25 cellular contexts compared by ENCODE assay signal in the genomic region with DNA sequence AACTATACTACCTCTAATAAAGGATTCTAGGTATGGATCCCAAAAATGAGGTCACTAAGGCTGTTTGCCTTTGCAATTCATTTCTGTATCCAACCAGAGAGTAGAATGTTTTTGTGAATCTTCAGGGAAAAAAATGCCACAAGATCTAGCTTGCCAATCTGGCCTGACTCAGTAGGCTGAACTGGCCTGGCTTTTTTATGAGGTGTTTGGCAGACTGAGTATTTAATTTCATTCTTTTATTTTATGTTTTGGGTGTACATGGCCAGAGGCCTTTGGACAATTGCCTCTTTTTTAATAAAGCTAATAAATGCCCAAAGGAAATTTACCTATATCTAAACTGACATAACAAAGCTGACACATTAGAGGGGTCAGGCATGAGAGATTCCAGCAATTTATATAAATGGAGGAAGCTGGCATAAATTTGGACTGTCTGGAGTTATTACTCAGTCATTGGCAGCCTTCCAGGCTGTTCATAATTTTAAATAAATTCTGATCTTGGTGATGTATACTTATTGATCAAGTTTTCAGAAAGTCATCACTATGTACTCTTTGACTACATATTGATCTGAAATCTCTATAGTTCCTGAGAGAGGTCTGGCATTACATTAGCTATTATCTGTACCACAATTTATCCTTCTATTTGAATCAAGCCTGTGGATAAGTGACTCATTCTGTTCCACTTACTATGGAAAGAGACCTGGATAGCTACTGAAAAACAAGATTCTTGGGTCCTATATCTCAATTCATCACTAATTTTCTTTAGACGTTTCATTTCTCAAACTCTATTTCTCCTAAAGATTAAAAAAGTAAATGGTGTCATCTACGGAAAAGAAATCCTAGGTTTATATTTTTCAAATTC.
A peak's percentile ranks its signal among the peaks of the same experiment; 100 is the strongest.
DNase-seq lines count a peak whose midpoint lies in the region; ATAC-seq and TF ChIP-seq lines count a peak whose summit lies in the region.
"Had no signal": no experiment of that assay in that cellular context is flagged by ENCODE, and none has a peak within 500 bp of the region (broad histone marks: within the 10 kb centered on the region; RNA-seq: fewer than 3 reads in every experiment).

No MANE protein-coding gene starts in this region.

- H3K9me3 Mint-ChIP-seq in activated T-cell treated with anti-CD3 and anti-CD28 coated beads, Interleukin-2, amount 50 U/mL, for 24 hours = no peaks in the 10 kb centered on the region
- peaks cover 7% of the 10 kb centered on the region for H3K9me3 Mint-ChIP-seq in mesothelial cell of epicardium
- H3K9me3 Mint-ChIP-seq: activated naive CD8-positive, alpha-beta T cell treated with anti-CD3 and anti-CD28 coated beads, Interleukin-2, amount 10 ng/mL, durations not matched to agents 7 days and 5 days; activated T-helper 17 cell treated with anti-CD3 and anti-CD28 coated beads, Interleukin-2, amount 50 U/mL, for 72 hours had no signal

- CTCF ChIA-PET in PC-3 (lab: Charles Lee) = no interaction called here

- H3K79me2 ChIP-seq in PC-3 (ENCODE audit: low read length) = no peaks in the 10 kb centered on the region

- no peak overlapping the region for H2AK5ac ChIP-seq in mesenchymal stem cell (ENCODE audit: low read length, severe bottlenecking)

- H3K27ac ChIP-seq in PC-3 (ENCODE audit: low read length) (peak overlapping the region; percentile 9; the same call in 1 of the 2 replicates), mesenchymal stem cell (ENCODE audit: low read length, poor library complexity, severe bottlenecking) (peak overlapping the region; percentile 22)
- H3K27ac ChIP-seq: psoas muscle had no signal

- BruUV-seq in PC-3 (replicated peaks; lab: Mats Ljungman, UMichigan) = no TSS peak

- no peak overlapping the region for H3K4me3 Mint-ChIP-seq in activated T-cell treated with anti-CD3 and anti-CD28 coated beads, Interleukin-2, amount 50 U/mL, for 24 hours
- no peak overlapping the region for H3K4me3 Mint-ChIP-seq in mesothelial cell of epicardium
- H3K4me3 Mint-ChIP-seq: activated naive CD8-positive, alpha-beta T cell treated with anti-CD3 and anti-CD28 coated beads, Interleukin-2, amount 10 ng/mL, durations not matched to agents 7 days and 5 days; activated T-helper 17 cell treated with anti-CD3 and anti-CD28 coated beads, Interleukin-2, amount 50 U/mL, for 72 hours; B cell; central memory CD8-positive, alpha-beta T cell; effector memory CD8-positive, alpha-beta T cell had no signal

- H2BK12ac ChIP-seq in mesenchymal stem cell (ENCODE audit: low read length in 2 of 2) = no peak overlapping the region

- no peak overlapping the region for H2BK15ac ChIP-seq in mesenchymal stem cell (ENCODE audit: low read depth, poor library complexity, severe bottlenecking)

- H3K9me2 ChIP-seq in PC-3 (replicated peaks; ENCODE audit: low read length) = no peaks in the 10 kb centered on the region

- H3K4me3 ChIP-seq in HFF-Myc (replicated peaks; ENCODE audit: low read depth, low read length) (no peak overlapping the region), PC-3 (ENCODE audit: low read length) (no peak overlapping the region), mesenchymal stem cell (ENCODE audit: insufficient read depth in 1 of 2, low read depth in 1 of 2, low read length in 2 of 2) (no peak overlapping the region)
- H3K4me3 ChIP-seq: psoas muscle, smooth muscle cell had no signal

- no peak overlapping the region for H3K14ac ChIP-seq in mesenchymal stem cell (ENCODE audit: low read length in 2 of 2)

- H3F3A ChIP-seq in PC-3 (ENCODE audit: low read length, unreplicated experiment) = peaks cover 8% of the 10 kb centered on the region

- H3K4ac ChIP-seq in mesenchymal stem cell (ENCODE audit: low read depth in 1 of 2, low read length in 2 of 2) = no peak overlapping the region

- no peaks in the 10 kb centered on the region for H3K79me1 ChIP-seq in mesenchymal stem cell (replicated peaks; ENCODE audit: low read length, poor library complexity, severe bottlenecking)

- ATAC-seq in PC-3 (peak; percentile 79), HG03469 (IDR thresholded peaks at IDR 0.05; ENCODE audit: unreplicated experiment) (no peak)
- ATAC-seq: activated CD4-positive, CD25-positive, alpha-beta regulatory T cell treated with anti-CD3 and anti-CD28 coated beads, Interleukin-2, amount 50 U/mL, for 24 hours; activated T-helper 17 cell treated with anti-CD3 and anti-CD28 coated beads, Interleukin-2, amount 50 U/mL, for 72 hours; effector memory CD8-positive, alpha-beta T cell; HepG2; left colon; psoas muscle had no signal

- H3K4me1 ChIP-seq in PC-3 (ENCODE audit: insufficient read depth, low read length) = peaks cover 15% of the 10 kb centered on the region
- H3K4me1 ChIP-seq in mesenchymal stem cell (ENCODE audit: control insufficient read depth, insufficient read depth, low read depth, low read length) = no peaks in the 10 kb centered on the region
- H3K4me1 ChIP-seq: psoas muscle had no signal

- H4K91ac ChIP-seq in mesenchymal stem cell (ENCODE audit: low read length) = no peak overlapping the region

- H3K27ac Mint-ChIP-seq in activated T-cell treated with anti-CD3 and anti-CD28 coated beads, Interleukin-2, amount 50 U/mL, for 24 hours = no peak overlapping the region
- no peak overlapping the region for H3K27ac Mint-ChIP-seq in mesothelial cell of epicardium
- H3K27ac Mint-ChIP-seq: activated naive CD8-positive, alpha-beta T cell treated with anti-CD3 and anti-CD28 coated beads, Interleukin-2, amount 10 ng/mL, durations not matched to agents 7 days and 5 days; activated T-helper 17 cell treated with anti-CD3 and anti-CD28 coated beads, Interleukin-2, amount 50 U/mL, for 72 hours; B cell; effector memory CD8-positive, alpha-beta T cell had no signal

- no CpG with 5 or more reads among the region's 2 CpGs for WGBS in mesenchymal stem cell

- no peaks in the 10 kb centered on the region for H3K9me3 ChIP-seq in PC-3 (ENCODE audit: low read length)
- no peaks in the 10 kb centered on the region for H3K9me3 ChIP-seq in mesenchymal stem cell (ENCODE audit: control insufficient read depth, low read length)
- H3K9me3 ChIP-seq: psoas muscle had no signal

- H3K36me3 Mint-ChIP-seq in activated T-cell treated with anti-CD3 and anti-CD28 coated beads, Interleukin-2, amount 50 U/mL, for 24 hours (ENCODE audit: low read depth) = no peaks in the 10 kb centered on the region
- H3K36me3 Mint-ChIP-seq in mesothelial cell of epicardium = no peaks in the 10 kb centered on the region
- H3K36me3 Mint-ChIP-seq: activated naive CD8-positive, alpha-beta T cell treated with anti-CD3 and anti-CD28 coated beads, Interleukin-2, amount 10 ng/mL, durations not matched to agents 7 days and 5 days had no signal

- no peak overlapping the region for H3K4me2 ChIP-seq in PC-3 (ENCODE audit: low read length)
- no peak overlapping the region for H3K4me2 ChIP-seq in mesenchymal stem cell (ENCODE audit: low read length, poor library complexity, severe bottlenecking)
- H3K4me2 ChIP-seq: smooth muscle cell had no signal

- H3K27me3 Mint-ChIP-seq in activated T-cell treated with anti-CD3 and anti-CD28 coated beads, Interleukin-2, amount 50 U/mL, for 24 hours = no peaks in the 10 kb centered on the region
- H3K27me3 Mint-ChIP-seq in mesothelial cell of epicardium (ENCODE audit: low read depth) = no peaks in the 10 kb centered on the region
- H3K27me3 Mint-ChIP-seq: central memory CD8-positive, alpha-beta T cell; effector memory CD8-positive, alpha-beta T cell had no signal

- no peak overlapping the region for H2BK120ac ChIP-seq in mesenchymal stem cell (ENCODE audit: low read depth, low read length)

- no peaks in the 10 kb centered on the region for H4K20me1 ChIP-seq in PC-3 (ENCODE audit: low read length)

- H3K23ac ChIP-seq in mesenchymal stem cell (ENCODE audit: low read length in 2 of 2) = no peak overlapping the region

- no peak for TF ChIP-seq CTCF in HFF-Myc (IDR thresholded peaks at IDR 0.05; ENCODE audit: low read depth, low read length, missing control alignments)
- no peak for TF ChIP-seq CTCF in PC-3 (conservative IDR thresholded peaks at IDR 0.05; ENCODE audit: low read depth, low read length)
- no peak for TF ChIP-seq CTCF in mesothelial cell of epicardium (IDR thresholded peaks at IDR 0.05; ENCODE audit: unreplicated experiment)

- no peak overlapping the region for H4K8ac ChIP-seq in mesenchymal stem cell (ENCODE audit: low read length)

- DNase-seq in HFF-Myc (ENCODE audit: extremely low read depth, low read depth) = peak; percentile 6
- DNase-seq in PC-3 = peak; percentile 49
- peak; percentile 1 for DNase-seq in dermis blood vessel endothelial cell
- peak; percentile 7 for DNase-seq in mesenchymal stem cell
- DNase-seq in activated T-cell treated with anti-CD3 and anti-CD28 coated beads, Interleukin-2, amount 50 U/mL, for 24 hours = no peak
- no peak for DNase-seq in mesothelial cell of epicardium (ENCODE audit: low spot score in 2 of 2, unreplicated experiment in 2 of 2)
- DNase-seq: activated naive CD8-positive, alpha-beta T cell treated with anti-CD3 and anti-CD28 coated beads, Interleukin-2, amount 10 ng/mL, durations not matched to agents 7 days and 5 days; DMS 273 treated with DMSO at 0.1 percent for 48 hours; effector memory CD8-positive, alpha-beta T cell; foreskin melanocyte; left colon; NCI-H1048; NCI-H2081 treated with DMSO at 0.1 percent for 48 hours; NCI-H526 treated with DMSO at 0.1 percent for 48 hours; OCI-M1; psoas muscle; stimulated activated CD4-positive, alpha-beta T cell treated with anti-CD3 and anti-CD28 coated beads, Interleukin-4, amount 100 ng/mL, for 4 hours; substantia nigra had no signal

- POLR2A ChIA-PET in PC-3 (lab: Charles Lee; ENCODE audit: unreplicated experiment) = no interaction called here

- no peaks in the 10 kb centered on the region for H3K36me3 ChIP-seq in PC-3 (ENCODE audit: low read depth, low read length)
- no peaks in the 10 kb centered on the region for H3K36me3 ChIP-seq in mesenchymal stem cell (ENCODE audit: control insufficient read depth in 1 of 2, insufficient read depth in 2 of 2, low read depth in 1 of 2, low read length in 2 of 2)

- no peak overlapping the region for H3K9ac ChIP-seq in PC-3 (ENCODE audit: low read length)
- no peak overlapping the region for H3K9ac ChIP-seq in mesenchymal stem cell (ENCODE audit: low read length)

- no peak overlapping the region for H2BK5ac ChIP-seq in mesenchymal stem cell (ENCODE audit: low read depth, low read length, poor library complexity, severe bottlenecking)

- intact Hi-C loops in PC-3 (cut with micrococcal nuclease) = no loop called here

- H3K4me1 Mint-ChIP-seq in activated T-cell treated with anti-CD3 and anti-CD28 coated beads, Interleukin-2, amount 50 U/mL, for 24 hours (ENCODE audit: low read depth) = no peaks in the 10 kb centered on the region
- H3K4me1 Mint-ChIP-seq in mesothelial cell of epicardium = peaks cover 39% of the 10 kb centered on the region
- H3K4me1 Mint-ChIP-seq: activated naive CD8-positive, alpha-beta T cell treated with anti-CD3 and anti-CD28 coated beads, Interleukin-2, amount 10 ng/mL, durations not matched to agents 7 days and 5 days; activated T-helper 17 cell treated with anti-CD3 and anti-CD28 coated beads, Interleukin-2, amount 50 U/mL, for 72 hours; B cell; central memory CD8-positive, alpha-beta T cell had no signal

- H2AFZ ChIP-seq in PC-3 (ENCODE audit: low read length) = no peak overlapping the region
- no peak overlapping the region for H2AFZ ChIP-seq in mesenchymal stem cell (ENCODE audit: low read depth, low read length)

- no peak overlapping the region for H3K18ac ChIP-seq in mesenchymal stem cell (ENCODE audit: low read depth in 1 of 2, low read length in 2 of 2)

- H3K27me3 ChIP-seq in PC-3 (ENCODE audit: low read length) (no peaks in the 10 kb centered on the region), mesenchymal stem cell (ENCODE audit: control insufficient read depth in 1 of 2, insufficient read depth in 1 of 2, low read length in 2 of 2) (no peaks in the 10 kb centered on the region)

Comparison
In these comparisons a context has a peak if more than half of its experiments do, and no peak if none do; other contexts are left out.
1. DNase-seq: peak in HFF-Myc (single experiment), PC-3 (single experiment), dermis blood vessel endothelial cell (single experiment) and mesenchymal stem cell (single experiment); none in activated T-cell treated with anti-CD3 and anti-CD28 coated beads, Interleukin-2, amount 50 U/mL, for 24 hours (single experiment) and mesothelial cell of epicardium (0 of 2).